In genomic region chr12:133080619-133081407, GRCh38 we compare ENCODE assay signal across 8 cellular contexts. TPM values are rescaled to one million over a fixed set of nuclear protein-coding genes. Genes with fewer than 3 reads are reported as not detected.
DNase-seq lines count a peak whose midpoint lies in the region; ATAC-seq and TF ChIP-seq lines count a peak whose summit lies in the region.

Gene ZNF140, plus strand, starts transcription at chr12:133080923. Its CDS starts 398 bp downstream, at chr12:133081321.

- TF ChIP-seq CTCF in GM12872 (IDR thresholded peaks at IDR 0.05; ENCODE audit: insufficient read depth, low read depth, low read length) = peak; percentile 30; the same call in 2 of the 3 replicates
- TF ChIP-seq CTCF in right atrium auricular region (IDR thresholded peaks at IDR 0.05) = no peak
- TF ChIP-seq CTCF in psoas muscle (IDR thresholded peaks at IDR 0.05) = peak; percentile 31
- peak in 3 of 4 experiments; percentile 23 to 57 (median 27) for TF ChIP-seq CTCF in uterus (IDR thresholded peaks at IDR 0.05)

- H3K4me1 ChIP-seq in right atrium auricular region (peaks cover 0 to 12% of the 10 kb centered on the region in 2 donors), psoas muscle (peaks cover 3% of the 10 kb centered on the region), uterus (no peaks in the 10 kb centered on the region)

- H3K9me3 ChIP-seq in right atrium auricular region (peaks cover 10 to 84% of the 10 kb centered on the region in 2 donors), psoas muscle (peaks cover 82% of the 10 kb centered on the region), uterus (peaks cover 0 to 64% of the 10 kb centered on the region in 2 donors)

- 0 to 1% (median 1%) methylated on average over 54 to 60 of the region's 60 CpGs for WGBS in psoas muscle, 3 donors

- DNase-seq in NCI-H1105 (lab: John Stamatoyannopoulos, UW) (peak; percentile 97), SW480 (ENCODE audit: low spot score) (peak; percentile 92), right atrium auricular region (ENCODE audit: low spot score) (peak; percentile 97), psoas muscle (peak; percentile 95 to 98), uterus (peak; percentile 95 to 96)

- H3K36me3 ChIP-seq in right atrium auricular region (peaks cover 39% of the 10 kb centered on the region), psoas muscle (ENCODE audit: insufficient read depth in 1 of 2, low read depth in 1 of 2) (peaks cover 16 to 43% of the 10 kb centered on the region in 2 donors), uterus (no peaks in the 10 kb centered on the region)

- H3K4me3 ChIP-seq in right atrium auricular region = peak within 1 kb of the TSS; percentile 76 to 93
- peak within 1 kb of the TSS; percentile 99 for H3K4me3 ChIP-seq in psoas muscle
- H3K4me3 ChIP-seq in uterus = peak within 1 kb of the TSS; percentile 91 to 95

- intact Hi-C loops in psoas muscle (cut with DNase I) (loop anchor here (2.0 to 5.0 kb wide), 5 partner anchors 44 to 254 kb away; partner anchors contain the start of genes GOLGA3 (in 1 of the 2), ZNF10 (in 1 of the 2), ZNF26 (in 1 of the 2) and ZNF84 (in 1 of the 2)), uterus (cut with DNase I; ENCODE audit: low total_unique reads) (loop anchor here (5.0 kb wide), 1 partner anchor 44 kb away; the partner anchor contains the start of gene ZNF84)

- H3K27ac ChIP-seq in angular gyrus (ENCODE audit: low read depth, low read length) (peak within 1 kb of the TSS; percentile 98), right atrium auricular region (peak within 1 kb of the TSS; percentile 96 to 98), psoas muscle (peak within 1 kb of the TSS; percentile 99), uterus (peak within 1 kb of the TSS; percentile 96 to 98)

- ATAC-seq in HG02588 (IDR thresholded peaks at IDR 0.05; ENCODE audit: unreplicated experiment) (peak; percentile 71), psoas muscle (peak; percentile 85 to 91 (median 86))

- TF ChIP-seq POLR2A in uterus (IDR thresholded peaks at IDR 0.05) = peak; percentile 22 to 54

- H3K27me3 ChIP-seq in right atrium auricular region (no peaks in the 10 kb centered on the region), psoas muscle (ENCODE audit: insufficient read depth in 3 of 3, low read length in 2 of 3) (no peaks in the 10 kb centered on the region), uterus (no peaks in the 10 kb centered on the region)

RNA-seq across cellular contexts. Expression of gene ZNF140, which starts in this region (rescaled TPM):
- total RNA-seq in right atrium auricular region (1 to 10 TPM; 6.1 TPM), psoas muscle (1 to 10 TPM; 3.9 to 9.8 (median 7.5) TPM), uterus (10 to 100 TPM in 3 of 4 donors, 1 to 10 TPM in 1; 3.6 to 53.8 (median 19.6) TPM)
- polyA plus RNA-seq in psoas muscle = 10 to 100 TPM in 1 of 3 donors, 1 to 10 TPM in 2; 5.3 to 25.7 (median 6.6) TPM

Comparison
In these comparisons a context has a peak if more than half of its experiments do, and no peak if none do; other contexts are left out.
1. Peak in every context shown above with its lines: DNase-seq, ATAC-seq, H3K4me3 ChIP-seq and H3K27ac ChIP-seq.
2. CTCF ChIP-seq: peak in GM12872 (single experiment), psoas muscle (single experiment) and uterus (3 of 4); none in right atrium auricular region (0 of 2).